Comparison of ENCODE assay signal across 13 cellular contexts in the genomic region with DNA sequence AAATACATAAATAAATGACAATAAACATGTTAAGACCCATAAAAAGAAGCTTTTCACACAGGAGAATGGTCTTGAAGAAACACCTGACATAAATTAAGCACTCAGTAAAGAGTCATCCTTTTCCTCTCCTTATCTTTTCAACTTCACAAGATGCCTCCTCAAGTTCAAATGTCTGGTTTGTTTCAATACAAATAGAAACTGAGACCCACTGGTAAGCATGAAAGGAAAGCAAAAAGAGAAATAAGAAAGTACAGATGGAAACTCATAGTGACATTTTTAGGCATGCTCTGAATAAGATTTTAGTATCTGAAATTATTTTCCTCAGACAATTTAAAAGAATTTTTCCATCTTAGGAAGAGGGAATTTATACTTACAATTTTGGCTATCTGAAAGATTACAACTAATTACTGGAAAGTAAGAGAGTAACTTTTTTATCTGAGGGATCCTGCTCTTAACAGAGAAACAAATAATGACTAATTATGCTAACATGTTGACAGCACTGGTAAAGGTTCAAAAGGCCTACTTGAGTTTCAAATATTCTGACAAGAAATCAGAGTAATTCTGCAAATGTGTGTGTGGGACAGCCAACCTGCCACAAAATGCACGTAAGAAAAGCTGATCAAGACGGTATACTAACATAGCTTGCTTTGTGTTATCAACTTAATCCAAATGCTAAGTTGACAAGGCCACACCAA.
"Had no signal": no experiment of that assay in that cellular context is flagged by ENCODE, and none has a peak within 500 bp of the region (broad histone marks: within the 10 kb centered on the region; RNA-seq: fewer than 3 reads in every experiment).

No MANE protein-coding gene starts in this region.

- H3K27ac Mint-ChIP-seq: activated CD4-positive, alpha-beta T cell treated with anti-CD3 and anti-CD28 coated beads, Interleukin-2, amount 10 ng/mL, durations not matched to agents 7 days and 5 days; activated naive CD4-positive, alpha-beta T cell treated with anti-CD3 and anti-CD28 coated beads, Interleukin-2, amount 50 U/mL, for 24 hours; activated T-helper 2 cell treated with anti-CD3 and anti-CD28 coated beads, Interferon-gamma antibody, Interleukin-2, Interleukin-4, amounts not matched to agents 10 μg/mL and 5 μg/mL and 100 μg/mL, durations not matched to agents 14 hours and 24 hours and 36 hours; effector memory CD8-positive, alpha-beta T cell; mesothelial cell of epicardium had no signal

- H3K36me3 Mint-ChIP-seq: activated naive CD4-positive, alpha-beta T cell treated with anti-CD3 and anti-CD28 coated beads, Interleukin-2, amount 50 U/mL, for 24 hours; mesothelial cell of epicardium had no signal

- DNase-seq: activated CD4-positive, alpha-beta T cell treated with anti-CD3 and anti-CD28 coated beads, Interleukin-2, amount 10 ng/mL, durations not matched to agents 7 days and 5 days; activated CD4-positive, CD25-positive, alpha-beta regulatory T cell; central memory CD4-positive, alpha-beta T cell; effector memory CD8-positive, alpha-beta T cell; lower lobe of right lung; stimulated activated CD4-positive, alpha-beta T cell treated with anti-CD3 and anti-CD28 coated beads, Interleukin-12 subunit alpha, Interleukin-12 subunit beta, amount 100 ng/mL, for 4 hours; stimulated activated naive CD8-positive, alpha-beta T cell treated with anti-CD3 and anti-CD28 coated beads, Interleukin-15, Interleukin-2, amounts not matched to agents 100 U/mL and 50 U/mL, for 24 hours; upper lobe of left lung had no signal

- H3K27me3 ChIP-seq: upper lobe of left lung had no signal

- H3K27ac ChIP-seq: epithelial cell of prostate, lower lobe of right lung, upper lobe of left lung had no signal

- H3K4me1 ChIP-seq: lower lobe of right lung, upper lobe of left lung had no signal

- H3K4me1 Mint-ChIP-seq: activated CD4-positive, alpha-beta T cell treated with anti-CD3 and anti-CD28 coated beads, Interleukin-2, amount 10 ng/mL, durations not matched to agents 7 days and 5 days; activated naive CD4-positive, alpha-beta T cell treated with anti-CD3 and anti-CD28 coated beads, Interleukin-2, amount 50 U/mL, for 24 hours; mesothelial cell of epicardium; neural crest cell had no signal

- H3K27me3 Mint-ChIP-seq: activated CD4-positive, alpha-beta T cell treated with anti-CD3 and anti-CD28 coated beads, Interleukin-2, amount 10 ng/mL, durations not matched to agents 7 days and 5 days; activated naive CD4-positive, alpha-beta T cell treated with anti-CD3 and anti-CD28 coated beads, Interleukin-2, amount 50 U/mL, for 24 hours; effector memory CD8-positive, alpha-beta T cell had no signal

- H3K9me3 ChIP-seq: lower lobe of right lung, upper lobe of left lung had no signal

- H3K4me3 ChIP-seq: lower lobe of right lung, upper lobe of left lung had no signal

- H3K4me3 Mint-ChIP-seq: activated CD4-positive, alpha-beta T cell treated with anti-CD3 and anti-CD28 coated beads, Interleukin-2, amount 10 ng/mL, durations not matched to agents 7 days and 5 days; activated naive CD4-positive, alpha-beta T cell treated with anti-CD3 and anti-CD28 coated beads, Interleukin-2, amount 50 U/mL, for 24 hours; effector memory CD8-positive, alpha-beta T cell; mesothelial cell of epicardium; neural crest cell had no signal

- H3K36me3 ChIP-seq: lower lobe of right lung, upper lobe of left lung had no signal

- H3K9me3 Mint-ChIP-seq: activated CD4-positive, alpha-beta T cell treated with anti-CD3 and anti-CD28 coated beads, Interleukin-2, amount 10 ng/mL, durations not matched to agents 7 days and 5 days; activated naive CD4-positive, alpha-beta T cell treated with anti-CD3 and anti-CD28 coated beads, Interleukin-2, amount 50 U/mL, for 24 hours; activated T-helper 2 cell treated with anti-CD3 and anti-CD28 coated beads, Interferon-gamma antibody, Interleukin-2, Interleukin-4, amounts not matched to agents 10 μg/mL and 5 μg/mL and 100 μg/mL, durations not matched to agents 14 hours and 24 hours and 36 hours; neural crest cell had no signal

- ATAC-seq: effector memory CD8-positive, alpha-beta T cell; lower lobe of right lung; stimulated activated naive CD8-positive, alpha-beta T cell treated with anti-CD3 and anti-CD28 coated beads, Interleukin-15, Interleukin-2, amounts not matched to agents 100 U/mL and 50 U/mL, for 24 hours had no signal
